In genomic region chr7:42414961-42415505, GRCh38 we compare ENCODE assay signal across 28 cellular contexts.
DNase-seq lines count a peak whose midpoint lies in the region; ATAC-seq and TF ChIP-seq lines count a peak whose summit lies in the region.
"Had no signal": no experiment of that assay in that cellular context is flagged by ENCODE, and none has a peak within 500 bp of the region (broad histone marks: within the 10 kb centered on the region; RNA-seq: fewer than 3 reads in every experiment).

No MANE protein-coding gene starts in this region.

- no peak overlapping the region for H4K91ac ChIP-seq in mesenchymal stem cell (ENCODE audit: low read length)

- no peak overlapping the region for H2AFZ ChIP-seq in mesenchymal stem cell (ENCODE audit: low read depth, low read length)

- H2BK15ac ChIP-seq in mesenchymal stem cell (ENCODE audit: low read depth, poor library complexity, severe bottlenecking): no peak overlapping the region

- no peaks in the 10 kb centered on the region for H3K9me3 ChIP-seq in RWPE2 (ENCODE audit: severe bottlenecking)
- no peaks in the 10 kb centered on the region for H3K9me3 ChIP-seq in mesenchymal stem cell (ENCODE audit: control insufficient read depth, low read length)
- H3K9me3 ChIP-seq: gastrocnemius medialis, left lung, thyroid gland, vagina had no signal

- no peak overlapping the region for H2BK12ac ChIP-seq in mesenchymal stem cell (ENCODE audit: low read length in 2 of 2)

- no peak overlapping the region for H3K23ac ChIP-seq in mesenchymal stem cell (ENCODE audit: low read length in 2 of 2)

- no peak overlapping the region for H2BK5ac ChIP-seq in mesenchymal stem cell (ENCODE audit: low read depth, low read length, poor library complexity, severe bottlenecking)

- no peak overlapping the region for H3K4me3 ChIP-seq in RWPE2 (ENCODE audit: severe bottlenecking)
- no peak overlapping the region for H3K4me3 ChIP-seq in mesenchymal stem cell (ENCODE audit: insufficient read depth in 1 of 2, low read depth in 1 of 2, low read length in 2 of 2)
- H3K4me3 ChIP-seq: dorsolateral prefrontal cortex, gastrocnemius medialis, left lung, thyroid gland, vagina had no signal

- peak; percentile 45 for ATAC-seq in RWPE2 (ENCODE audit: low read depth)
- no peak for ATAC-seq in stimulated activated naive CD8-positive, alpha-beta T cell treated with anti-CD3 and anti-CD28 coated beads, Interleukin-15, Interleukin-2, amounts not matched to agents 100 U/mL and 50 U/mL, for 24 hours
- ATAC-seq: gastrocnemius medialis; left lung; Right ventricle myocardium inferior; SK-N-SH treated with all-trans-retinoic acid at 6 μM for 48 hours; stimulated activated naive CD8-positive, alpha-beta T cell treated with anti-CD3 and anti-CD28 coated beads, Interleukin-15, amount 100 ng/mL, for 72 hours; T-helper 17 cell had no signal

- no peak overlapping the region for H2AK5ac ChIP-seq in mesenchymal stem cell (ENCODE audit: low read length, severe bottlenecking)

- no peak overlapping the region for H3K9ac ChIP-seq in mesenchymal stem cell (ENCODE audit: low read length)

- peaks cover 12% of the 10 kb centered on the region for H3K4me1 ChIP-seq in RWPE2 (ENCODE audit: insufficient read depth, poor library complexity, severe bottlenecking)
- H3K4me1 ChIP-seq in mesenchymal stem cell (ENCODE audit: control insufficient read depth, insufficient read depth, low read depth, low read length): no peaks in the 10 kb centered on the region
- H3K4me1 ChIP-seq: gastrocnemius medialis, left lung, thyroid gland, vagina had no signal

- H3K27me3 ChIP-seq in RWPE2 (ENCODE audit: insufficient read depth, poor library complexity, severe bottlenecking) (no peaks in the 10 kb centered on the region), mesenchymal stem cell (ENCODE audit: control insufficient read depth in 1 of 2, insufficient read depth in 1 of 2, low read length in 2 of 2) (no peaks in the 10 kb centered on the region)
- H3K27me3 ChIP-seq: dorsolateral prefrontal cortex, gastrocnemius medialis, left lung, thyroid gland, vagina had no signal

- peak; percentile 50 for DNase-seq in EH (ENCODE audit: low read depth)
- DNase-seq in RWPE2 (ENCODE audit: low spot score): no peak
- peak; percentile 45 for DNase-seq in fibroblast of gingiva (ENCODE audit: low read depth)
- DNase-seq in mesenchymal stem cell: peak; percentile 35
- DNase-seq in stimulated activated naive CD8-positive, alpha-beta T cell treated with anti-CD3 and anti-CD28 coated beads, Interleukin-15, Interleukin-2, amounts not matched to agents 100 U/mL and 50 U/mL, for 24 hours: no peak
- DNase-seq in NCI-H446 treated with DMSO at 0.1 percent for 48 hours (lab: John Stamatoyannopoulos, UW): no peak
- no peak for DNase-seq in HCEC 1CT
- DNase-seq in NCI-H446 (lab: John Stamatoyannopoulos, UW): no peak
- DNase-seq: activated CD4-positive, alpha-beta memory T cell treated with anti-CD3 and anti-CD28 coated beads, Interleukin-2, amount 10 ng/mL, durations not matched to agents 7 days and 5 days; activated CD4-positive, alpha-beta T cell treated with anti-CD3 and anti-CD28 coated beads for 1 hour; activated CD8-positive, alpha-beta memory T cell treated with anti-CD3 and anti-CD28 coated beads, Interleukin-2, amount 50 U/mL, for 48 hours; anterior cingulate cortex; CD4-positive, alpha-beta memory T cell; dorsolateral prefrontal cortex; gastrocnemius medialis; H7; KG1; left lung; naive B cell; NCI-H1436; NCI-H2107; occipital lobe; stimulated activated naive CD8-positive, alpha-beta T cell treated with anti-CD3 and anti-CD28 coated beads, Interleukin-15, amount 100 ng/mL, for 72 hours; T-helper 17 cell; thyroid gland had no signal

- no peaks in the 10 kb centered on the region for H3K79me1 ChIP-seq in mesenchymal stem cell (replicated peaks; ENCODE audit: low read length, poor library complexity, severe bottlenecking)

- no peak overlapping the region for H3K27ac ChIP-seq in RWPE2 (ENCODE audit: poor library complexity, severe bottlenecking)
- no peak overlapping the region for H3K27ac ChIP-seq in mesenchymal stem cell (ENCODE audit: low read length, poor library complexity, severe bottlenecking)
- H3K27ac ChIP-seq: dorsolateral prefrontal cortex, gastrocnemius medialis, left lung, thyroid gland, vagina had no signal

- H3K4ac ChIP-seq in mesenchymal stem cell (ENCODE audit: low read depth in 1 of 2, low read length in 2 of 2): no peak overlapping the region

- H3K36me3 ChIP-seq in RWPE2 (ENCODE audit: low read depth): no peaks in the 10 kb centered on the region
- H3K36me3 ChIP-seq in mesenchymal stem cell (ENCODE audit: control insufficient read depth in 1 of 2, insufficient read depth in 2 of 2, low read depth in 1 of 2, low read length in 2 of 2): no peaks in the 10 kb centered on the region
- H3K36me3 ChIP-seq: gastrocnemius medialis, left lung, thyroid gland, vagina had no signal

- WGBS in mesenchymal stem cell: 92% methylated on average over 2 of the region's 3 CpGs

- H2BK120ac ChIP-seq in mesenchymal stem cell (ENCODE audit: low read depth, low read length): no peak overlapping the region

- H4K8ac ChIP-seq in mesenchymal stem cell (ENCODE audit: low read length): no peak overlapping the region

- TF ChIP-seq CTCF in RWPE2 (IDR thresholded peaks at IDR 0.05; ENCODE audit: poor library complexity, severe bottlenecking): no peak

- H3K14ac ChIP-seq in mesenchymal stem cell (ENCODE audit: low read length in 2 of 2): no peak overlapping the region

- no peak overlapping the region for H3K4me2 ChIP-seq in mesenchymal stem cell (ENCODE audit: low read length, poor library complexity, severe bottlenecking)

- H3K18ac ChIP-seq in mesenchymal stem cell (ENCODE audit: low read depth in 1 of 2, low read length in 2 of 2): no peak overlapping the region

Comparison
In these comparisons a context has a peak if more than half of its experiments do, and no peak if none do; other contexts are left out.
1. DNase-seq: peak in EH (single experiment), fibroblast of gingiva (single experiment) and mesenchymal stem cell (single experiment); none in RWPE2 (single experiment), stimulated activated naive CD8-positive, alpha-beta T cell treated with anti-CD3 and anti-CD28 coated beads, Interleukin-15, Interleukin-2, amounts not matched to agents 100 U/mL and 50 U/mL, for 24 hours (single experiment), NCI-H446 treated with DMSO at 0.1 percent for 48 hours (single experiment), HCEC 1CT (single experiment) and NCI-H446 (0 of 2).